In the genomic region with DNA sequence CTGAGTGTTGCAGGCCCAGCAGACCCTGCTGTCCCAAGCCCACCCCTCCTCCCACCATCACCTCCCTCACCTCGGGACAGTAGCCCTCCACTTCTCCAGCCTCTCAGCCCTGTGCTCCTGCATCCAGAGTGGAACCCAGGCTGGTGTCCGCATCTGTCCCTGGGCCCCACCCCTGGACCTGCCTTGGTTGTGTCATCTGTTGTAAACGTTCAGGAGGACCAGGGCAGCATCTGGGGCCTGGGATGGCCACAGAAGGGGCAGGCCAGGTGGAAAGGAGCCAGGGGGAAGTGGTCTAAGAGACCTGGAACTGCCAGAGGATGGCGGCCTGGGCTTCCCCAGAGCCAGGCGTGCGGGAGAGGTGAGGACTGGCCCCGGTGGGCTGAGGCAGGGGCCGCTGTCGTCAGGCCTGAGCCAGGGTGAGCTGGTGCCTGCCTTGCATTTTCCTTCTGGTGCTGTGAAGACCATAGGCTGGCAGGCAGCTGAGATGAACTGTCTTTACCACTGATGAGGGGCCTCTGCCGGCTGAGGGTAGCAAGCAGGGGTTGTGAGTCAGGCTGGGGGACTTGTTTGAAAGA, we compare ENCODE assay signal across 15 cellular contexts. TPM values are rescaled to one million over a fixed set of nuclear protein-coding genes. Genes with fewer than 3 reads are reported as not detected.
DNase-seq lines count a peak whose midpoint lies in the region; ATAC-seq, FAIRE-seq and TF ChIP-seq lines count a peak whose summit lies in the region.
"Had no signal": no experiment of that assay in that cellular context is flagged by ENCODE, and none has a peak within 500 bp of the region (broad histone marks: within the 10 kb centered on the region; RNA-seq: fewer than 3 reads in every experiment).

No MANE protein-coding gene starts in this region.

- H2AFZ ChIP-seq in H1 (ENCODE audit: low read length) (no peak overlapping the region), osteoblast (ENCODE audit: low read length) (no peak overlapping the region), GM23338 (no peak overlapping the region)

- H3K27ac Mint-ChIP-seq in WTC11 (peak overlapping the region; percentile 63; the same call in 1 of the 2 replicates), GM23338 (no peak overlapping the region)
- H3K27ac Mint-ChIP-seq: endodermal cell had no signal

- H3K27ac ChIP-seq in H1 (ENCODE audit: low read depth, low read length) (no peak overlapping the region), osteoblast (ENCODE audit: low read depth, low read length) (peak overlapping the region; percentile 86), tibial nerve (peak overlapping the region; percentile 73 to 96 (median 84)), GM23338 (ENCODE audit: low read depth) (no peak overlapping the region)
- H3K27ac ChIP-seq: BLaER1 had no signal

- peak overlapping the region; percentile 98 for H2BK5ac ChIP-seq in H1 (ENCODE audit: low read depth, low read length)

- FAIRE-seq in H1 (lab: Jason Lieb, UNC): no peak

- H2BK120ac ChIP-seq in H1 (replicated peaks; ENCODE audit: low read depth, low read length): no peak overlapping the region

- no peak overlapping the region for H3K4me2 ChIP-seq in H1 (ENCODE audit: insufficient read depth in 1 of 2, low read depth in 2 of 2, low read length in 2 of 2)
- H3K4me2 ChIP-seq in osteoblast (ENCODE audit: insufficient read depth, low read length): no peak overlapping the region
- H3K4me2 ChIP-seq in GM23338: no peak overlapping the region
- H3K4me2 ChIP-seq: BLaER1 had no signal

- no peaks in the 10 kb centered on the region; the same call in 1 of the 2 replicates for H3K23me2 ChIP-seq in H1 (ENCODE audit: low read depth, low read length)

- H3K9me3 Mint-ChIP-seq in WTC11 (no peaks in the 10 kb centered on the region), GM23338 (no peaks in the 10 kb centered on the region)
- H3K9me3 Mint-ChIP-seq: brain, endodermal cell, nephron had no signal

- H3K18ac ChIP-seq in H1 (ENCODE audit: extremely low read depth, low read length): peak overlapping the region; percentile 32; the same call in 1 of the 2 replicates

- H3K4me1 ChIP-seq in H1 (replicated peaks in 1 of 4; ENCODE audit: control insufficient read depth in 3 of 4, insufficient read depth in 4 of 4, low read length in 3 of 4): peaks cover 8 to 23% (median 17%) of the 10 kb centered on the region in 4 experiments
- peaks cover 14% of the 10 kb centered on the region for H3K4me1 ChIP-seq in osteoblast (ENCODE audit: insufficient read depth, low read length)
- H3K4me1 ChIP-seq in tibial nerve: peaks cover 0 to 64% (median 37%) of the 10 kb centered on the region in 4 donors
- peaks cover 21% of the 10 kb centered on the region for H3K4me1 ChIP-seq in GM23338 (ENCODE audit: insufficient read depth)

- no peak overlapping the region for H3K4ac ChIP-seq in H1 (replicated peaks; ENCODE audit: insufficient read length, low read depth, low read length)

- H3K56ac ChIP-seq in H1 (replicated peaks; ENCODE audit: insufficient read length, low read depth, low read length): no peak overlapping the region

- TF ChIP-seq EP300 in H1 (IDR thresholded peaks at IDR 0.05; ENCODE audit: borderline replicate concordance in 1 of 2, low read depth in 2 of 2, low read length in 2 of 2) (no peak), tibial nerve (IDR thresholded peaks at IDR 0.05) (no peak)

- H2AK5ac ChIP-seq in H1 (ENCODE audit: low read depth, low read length): no peak overlapping the region

- TF ChIP-seq POLR2A in H1 (IDR thresholded peaks at IDR 0.05; ENCODE audit: control extremely low read depth in 1 of 2, low read depth in 2 of 2, low read length in 2 of 2) (no peak), tibial nerve (IDR thresholded peaks at IDR 0.05) (no peak)

- H3K9me3 ChIP-seq in H1 (ENCODE audit: insufficient read depth in 2 of 2, low read depth in 1 of 2, low read length in 1 of 2) (no peaks in the 10 kb centered on the region), osteoblast (ENCODE audit: low read depth, low read length) (no peaks in the 10 kb centered on the region), tibial nerve (no peaks in the 10 kb centered on the region)
- H3K9me3 ChIP-seq: BLaER1 had no signal

- H3K27me3 ChIP-seq in H1 (replicated peaks in 1 of 4; ENCODE audit: control insufficient read depth in 3 of 4, extremely low read depth in 1 of 4, insufficient read depth in 3 of 4, low read length in 3 of 4) (no peaks in the 10 kb centered on the region), osteoblast (ENCODE audit: insufficient read depth, low read length) (no peaks in the 10 kb centered on the region), tibial nerve (no peaks in the 10 kb centered on the region), GM23338 (ENCODE audit: insufficient read depth) (no peaks in the 10 kb centered on the region)
- H3K27me3 ChIP-seq: BLaER1 had no signal

- H4K5ac ChIP-seq in H1 (ENCODE audit: insufficient read length, low read depth, low read length): no peak overlapping the region

- H3K14ac ChIP-seq in H1 (ENCODE audit: insufficient read length): no peak overlapping the region

- DNase-seq in WTC11 (ENCODE audit: low spot score) (no peak), H1 (ENCODE audit: low read depth in 1 of 2, low spot score in 2 of 2) (no peak), osteoblast (ENCODE audit: insufficient read length, low spot score, missing footprints) (peak; percentile 34), tibial nerve (ENCODE audit: low spot score in 2 of 2) (no peak), NCI-H2029 (lab: John Stamatoyannopoulos, UW) (no peak), GM23338 (ENCODE audit: low spot score) (no peak), amniotic stem cell (lab: John Stamatoyannopoulos, UW) (no peak)
- DNase-seq: activated CD8-positive, alpha-beta memory T cell treated with anti-CD3 and anti-CD28 coated beads for 24 hours; activated effector memory CD4-positive, alpha-beta T cell treated with Interleukin-2 at 50 U/mL for 16 hours; endodermal cell; foreskin melanocyte; Karpas-422 had no signal

- no peak overlapping the region for H2BK15ac ChIP-seq in H1 (ENCODE audit: low read length)

- TF ChIP-seq RAD21 in H1 (IDR thresholded peaks at IDR 0.05 in 1 of 2, conservative IDR thresholded peaks at IDR 0.05 in 1 of 2; ENCODE audit: low read depth in 2 of 2, low read length in 2 of 2): no peak

- ATAC-seq in WTC11 (no peak), GM23338 (no peak)

- H4K8ac ChIP-seq in H1 (ENCODE audit: extremely low read depth, insufficient read depth, low read length): peak overlapping the region; percentile 57; the same call in 1 of the 2 replicates

- H3K79me2 ChIP-seq in H1 (ENCODE audit: control insufficient read depth in 1 of 2, insufficient read depth in 2 of 2, low read length in 2 of 2) (no peaks in the 10 kb centered on the region), osteoblast (ENCODE audit: insufficient read depth, low read length) (no peaks in the 10 kb centered on the region), GM23338 (replicated peaks; ENCODE audit: insufficient read depth) (no peaks in the 10 kb centered on the region)

- H2BK20ac ChIP-seq in H1 (ENCODE audit: low read length): no peak overlapping the region

- H3K27me3 Mint-ChIP-seq in WTC11 (ENCODE audit: low read depth): no peaks in the 10 kb centered on the region
- peaks cover 13% of the 10 kb centered on the region for H3K27me3 Mint-ChIP-seq in GM23338 (ENCODE audit: insufficient read depth, low read depth, poor library complexity)
- H3K27me3 Mint-ChIP-seq: brain had no signal

- 89% methylated on average over 10 of the region's 10 CpGs; no CpG with 5 or more reads in 1 of the 2 experiments for WGBS in H1 (ENCODE audit: extremely low coverage in 1 of 2, insufficient coverage in 1 of 2, insufficient read length in 1 of 2, insufficient replicate concordance in 2 of 2, low coverage in 1 of 2, low lambda C conversion rate in 2 of 2, missing lambda C conversion rate in 1 of 2), 2 experiments
- WGBS in tibial nerve, 2 donors: 64 to 78% methylated on average over 8 to 10 of the region's 10 CpGs

- 0 out of 2 replicates have a peak, but pooled peaks cover 6% of the 10 kb centered on the region for H3F3A ChIP-seq in GM23338 (replicated peaks; ENCODE audit: low read depth)

- no peak overlapping the region for H3K4me3 Mint-ChIP-seq in WTC11
- no peak overlapping the region for H3K4me3 Mint-ChIP-seq in GM23338
- H3K4me3 Mint-ChIP-seq: brain, endodermal cell, nephron had no signal

- no peaks in the 10 kb centered on the region for H3K9me2 ChIP-seq in GM23338 (ENCODE audit: insufficient read depth)

- no peak overlapping the region for H3K9ac ChIP-seq in H1 (replicated peaks in 1 of 4; ENCODE audit: extremely low read depth in 1 of 4, low read depth in 3 of 4, low read length in 3 of 4)
- H3K9ac ChIP-seq: BLaER1 had no signal

- H4K20me1 ChIP-seq in H1 (replicated peaks in 1 of 2; ENCODE audit: control insufficient read depth in 1 of 2, insufficient read depth in 2 of 2, low read length in 2 of 2): peaks cover 0 to 3% of the 10 kb centered on the region in 2 experiments
- no peaks in the 10 kb centered on the region for H4K20me1 ChIP-seq in osteoblast (ENCODE audit: insufficient read depth, low read length)
- H4K20me1 ChIP-seq in GM23338 (replicated peaks; ENCODE audit: insufficient read depth): no peaks in the 10 kb centered on the region
- H4K20me1 ChIP-seq: BLaER1 had no signal

- H4K91ac ChIP-seq in H1 (replicated peaks; ENCODE audit: insufficient read length, low read length): peak overlapping the region; percentile 93

- TF ChIP-seq CTCF in WTC11 (IDR thresholded peaks at IDR 0.05): no peak
- no peak for TF ChIP-seq CTCF in H1 (IDR thresholded peaks at IDR 0.05; ENCODE audit: control extremely low read depth in 1 of 3, insufficient read depth in 1 of 3, low read depth in 1 of 3, low read length in 3 of 3)
- no peak for TF ChIP-seq CTCF in osteoblast (IDR thresholded peaks at IDR 0.05; ENCODE audit: extremely low read depth, low read depth, low read length)
- no peak for TF ChIP-seq CTCF in tibial nerve (IDR thresholded peaks at IDR 0.05)
- TF ChIP-seq CTCF in GM23338 (conservative IDR thresholded peaks at IDR 0.05; ENCODE audit: low read depth in 2 of 2): no peak

- no peak overlapping the region for H3K23ac ChIP-seq in H1 (ENCODE audit: insufficient read length)

- H3K79me1 ChIP-seq in H1 (ENCODE audit: low read depth, low read length): no peaks in the 10 kb centered on the region; the same call in 1 of the 2 replicates

- H3K36me3 Mint-ChIP-seq in WTC11 (peaks cover 5% of the 10 kb centered on the region; the same call in 1 of the 2 replicates), GM23338 (ENCODE audit: low read depth) (peaks cover 28% of the 10 kb centered on the region)

- H3K4me1 Mint-ChIP-seq in WTC11 (peaks cover 43% of the 10 kb centered on the region), GM23338 (peaks cover 48% of the 10 kb centered on the region)
- H3K4me1 Mint-ChIP-seq: brain had no signal

- peak overlapping the region; percentile 98; the same call in 1 of the 2 replicates for H2BK12ac ChIP-seq in H1 (ENCODE audit: low read depth, low read length)

- H3K4me3 ChIP-seq in H1 (ENCODE audit: extremely low read depth in 1 of 4, insufficient read depth in 2 of 4, low read depth in 3 of 4, low read length in 4 of 4): no peak overlapping the region
- no peak overlapping the region for H3K4me3 ChIP-seq in osteoblast (ENCODE audit: insufficient read depth, low read length)
- no peak overlapping the region for H3K4me3 ChIP-seq in tibial nerve
- no peak overlapping the region for H3K4me3 ChIP-seq in GM23338
- H3K4me3 ChIP-seq: BLaER1 had no signal

- POLR2A ChIA-PET in WTC11 (lab: Charles Lee): no interaction called here
- POLR2A ChIA-PET in H1 (lab: Charles Lee; ENCODE audit: partially characterized antibody): interaction anchor here (5.5 kb wide), 1 partner anchor 113 kb away, joined by 48 read pairs; the partner anchor contains the start of gene RPL3

- peaks cover 0 to 11% (median 3%) of the 10 kb centered on the region in 4 experiments; a peak in 4 of 8 replicates for H3K36me3 ChIP-seq in H1 (ENCODE audit: control insufficient read depth in 2 of 4, insufficient read depth in 4 of 4, low read length in 3 of 4)
- H3K36me3 ChIP-seq in osteoblast (ENCODE audit: insufficient read depth, low read length): peaks cover 34% of the 10 kb centered on the region
- H3K36me3 ChIP-seq in tibial nerve: peaks cover 0 to 84% (median 12%) of the 10 kb centered on the region in 3 donors
- H3K36me3 ChIP-seq in GM23338 (ENCODE audit: insufficient read depth): no peaks in the 10 kb centered on the region

- CTCF ChIA-PET in WTC11 (lab: Charles Lee) (no interaction called here), H1 (lab: Charles Lee; ENCODE audit: partially characterized antibody) (interaction anchor here (1.3 kb wide), 2 partner anchors 10 to 561 kb away, joined by 3 read pairs; no protein-coding TSS in a partner anchor)

RNA-seq across cellular contexts. Expression of gene MGAT3, which starts 26.1 kb away (rescaled TPM):
- total RNA-seq in WTC11 (2021) (10.3 to 11.4 TPM (median 11.4 TPM) in 3 replicates), osteoblast (under 0.01 TPM in 1 of 2 replicates, not detected in the other), tibial nerve (10 to 100 TPM; 26.2 to 32.7 (median 32.2) TPM)
- total RNA-seq in H1 (2021; fragmentation: NEBNext Ultra II Directional; extraction: Animal tissue kit (Norgen Biotek cat#: 25700)): 8.5 and 9.2 TPM in 2 replicates
- polyA plus RNA-seq in H1 (2011; rRNA removed) (4.3 and 6.3 TPM in 2 replicates), GM23338 (2016; fragmentation: Nextera tagmentation; extraction: Ambion mirVana) (1.6 and 1.7 TPM in 2 replicates)
- polyA plus RNA-seq in H1 (2011; cell fraction: cytosol; rRNA removed): 4.7 TPM
- polyA plus RNA-seq in H1 (2011; cell fraction: nucleus; rRNA removed): 6.4 TPM
- 6.4 to 8.6 TPM (median 7.1 TPM) in 4 replicates for polyA plus RNA-seq in H1 (2012, experiment 1 of 2)
- polyA plus RNA-seq in H1 (2012, experiment 2 of 2): 5.9 TPM
- 5.5 TPM for polyA plus RNA-seq in H1 (2013, experiment 1 of 2)
- polyA plus RNA-seq in H1 (2013, experiment 2 of 2): 5.2 TPM
- 5.9 and 6.3 TPM in 2 replicates for polyA minus RNA-seq in H1 (2011; rRNA and poly(A)+ RNA removed)
- 7.0 TPM for polyA minus RNA-seq in H1 (2011; cell fraction: cytosol; rRNA and poly(A)+ RNA removed)
- polyA minus RNA-seq in H1 (2011; cell fraction: nucleus; rRNA and poly(A)+ RNA removed): 4.2 TPM
- total RNA-seq in GM23338 (2014; rRNA removed; shearing (Covaris generic)): 10.2 and 13.1 TPM in 2 replicates

RNA-seq across cellular contexts. Expression of gene TAB1, which starts 31.1 kb away (rescaled TPM):
- 36.8 to 38.3 TPM (median 38.0 TPM) in 3 replicates for total RNA-seq in WTC11 (2021)
- 23.1 and 26.1 TPM in 2 replicates for total RNA-seq in H1 (2021; fragmentation: NEBNext Ultra II Directional; extraction: Animal tissue kit (Norgen Biotek cat#: 25700))
- polyA plus RNA-seq in H1 (2011; rRNA removed): 38.0 and 77.1 TPM in 2 replicates
- 41.7 TPM for polyA plus RNA-seq in H1 (2011; cell fraction: cytosol; rRNA removed)
- polyA plus RNA-seq in H1 (2011; cell fraction: nucleus; rRNA removed): 53.9 TPM
- 17.0 to 29.1 TPM (median 26.8 TPM) in 4 replicates for polyA plus RNA-seq in H1 (2012, experiment 1 of 2)
- 22.4 TPM for polyA plus RNA-seq in H1 (2012, experiment 2 of 2)
- 16.1 TPM for polyA plus RNA-seq in H1 (2013, experiment 1 of 2)
- 15.7 TPM for polyA plus RNA-seq in H1 (2013, experiment 2 of 2)
- polyA minus RNA-seq in H1 (2011; rRNA and poly(A)+ RNA removed): 22.1 and 25.9 TPM in 2 replicates
- polyA minus RNA-seq in H1 (2011; cell fraction: cytosol; rRNA and poly(A)+ RNA removed): 29.2 TPM
- polyA minus RNA-seq in H1 (2011; cell fraction: nucleus; rRNA and poly(A)+ RNA removed): 18.2 TPM
- total RNA-seq in osteoblast: 12.7 TPM in 2 replicates
- 10 to 100 TPM; 29.7 to 33.7 (median 32.0) TPM for total RNA-seq in tibial nerve
- 18.0 and 27.5 TPM in 2 replicates for total RNA-seq in GM23338 (2014; rRNA removed; shearing (Covaris generic))
- polyA plus RNA-seq in GM23338 (2016; fragmentation: Nextera tagmentation; extraction: Ambion mirVana): 10.7 and 12.4 TPM in 2 replicates

Comparison
In these comparisons a context has a peak if more than half of its experiments do, and no peak if none do; other contexts are left out.
1. H3K27ac ChIP-seq: peak in osteoblast (single experiment) and tibial nerve (4 of 4); none in H1 (single experiment) and GM23338 (single experiment).